Comparison of ENCODE assay signal across 1 cellular context in the genomic region with DNA sequence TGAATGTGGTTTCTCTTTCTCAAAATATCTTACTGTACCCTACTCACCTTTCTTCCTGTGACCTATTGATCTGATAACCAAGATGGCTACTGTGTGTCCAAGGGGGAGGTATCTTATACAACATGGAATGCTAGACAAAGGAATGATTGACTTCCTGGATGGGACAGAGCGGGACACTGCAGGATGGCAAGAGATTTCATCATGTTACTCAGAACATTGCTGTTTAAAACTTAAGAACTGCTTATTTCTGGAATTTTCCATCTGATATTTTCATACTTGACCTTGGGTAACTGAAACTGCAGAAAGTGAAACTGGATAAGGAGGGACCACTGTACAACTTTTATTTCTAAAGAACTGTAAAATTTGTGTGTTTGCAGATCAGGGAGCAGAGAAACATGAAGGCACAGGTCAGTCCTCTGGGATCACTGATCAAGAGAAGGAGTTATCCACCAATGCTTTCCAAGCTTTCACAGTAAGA.
TF ChIP-seq lines count a peak whose summit lies in the region.

No MANE protein-coding gene starts in this region.

TF ChIP-seq in GM23338, 12 proteins besides CTCF, POLR2A, EP300 and RAD21:
- TF ChIP-seq, protein P1, sequence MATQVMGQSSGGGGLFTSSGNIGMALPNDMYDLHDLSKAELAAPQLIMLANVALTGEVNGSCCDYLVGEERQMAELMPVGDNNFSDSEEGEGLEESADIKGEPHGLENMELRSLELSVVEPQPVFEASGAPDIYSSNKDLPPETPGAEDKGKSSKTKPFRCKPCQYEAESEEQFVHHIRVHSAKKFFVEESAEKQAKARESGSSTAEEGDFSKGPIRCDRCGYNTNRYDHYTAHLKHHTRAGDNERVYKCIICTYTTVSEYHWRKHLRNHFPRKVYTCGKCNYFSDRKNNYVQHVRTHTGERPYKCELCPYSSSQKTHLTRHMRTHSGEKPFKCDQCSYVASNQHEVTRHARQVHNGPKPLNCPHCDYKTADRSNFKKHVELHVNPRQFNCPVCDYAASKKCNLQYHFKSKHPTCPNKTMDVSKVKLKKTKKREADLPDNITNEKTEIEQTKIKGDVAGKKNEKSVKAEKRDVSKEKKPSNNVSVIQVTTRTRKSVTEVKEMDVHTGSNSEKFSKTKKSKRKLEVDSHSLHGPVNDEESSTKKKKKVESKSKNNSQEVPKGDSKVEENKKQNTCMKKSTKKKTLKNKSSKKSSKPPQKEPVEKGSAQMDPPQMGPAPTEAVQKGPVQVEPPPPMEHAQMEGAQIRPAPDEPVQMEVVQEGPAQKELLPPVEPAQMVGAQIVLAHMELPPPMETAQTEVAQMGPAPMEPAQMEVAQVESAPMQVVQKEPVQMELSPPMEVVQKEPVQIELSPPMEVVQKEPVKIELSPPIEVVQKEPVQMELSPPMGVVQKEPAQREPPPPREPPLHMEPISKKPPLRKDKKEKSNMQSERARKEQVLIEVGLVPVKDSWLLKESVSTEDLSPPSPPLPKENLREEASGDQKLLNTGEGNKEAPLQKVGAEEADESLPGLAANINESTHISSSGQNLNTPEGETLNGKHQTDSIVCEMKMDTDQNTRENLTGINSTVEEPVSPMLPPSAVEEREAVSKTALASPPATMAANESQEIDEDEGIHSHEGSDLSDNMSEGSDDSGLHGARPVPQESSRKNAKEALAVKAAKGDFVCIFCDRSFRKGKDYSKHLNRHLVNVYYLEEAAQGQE (IDR thresholded peaks at IDR 0.05; ENCODE audit: unreplicated experiment), result no peak
- TF ChIP-seq STAT1 (IDR thresholded peaks at IDR 0.05; ENCODE audit: unreplicated experiment) (no peak), CREB1 (CRISPR knock-in tag; IDR thresholded peaks at IDR 0.05; ENCODE audit: low read depth) (no peak), ZNF114 (CRISPR knock-in tag; IDR thresholded peaks at IDR 0.05) (no peak), JUNB (IDR thresholded peaks at IDR 0.05; ENCODE audit: unreplicated experiment) (no peak), ZNF331 (CRISPR knock-in tag; IDR thresholded peaks at IDR 0.05; ENCODE audit: low read depth) (no peak)
- TF ChIP-seq, protein P2, sequence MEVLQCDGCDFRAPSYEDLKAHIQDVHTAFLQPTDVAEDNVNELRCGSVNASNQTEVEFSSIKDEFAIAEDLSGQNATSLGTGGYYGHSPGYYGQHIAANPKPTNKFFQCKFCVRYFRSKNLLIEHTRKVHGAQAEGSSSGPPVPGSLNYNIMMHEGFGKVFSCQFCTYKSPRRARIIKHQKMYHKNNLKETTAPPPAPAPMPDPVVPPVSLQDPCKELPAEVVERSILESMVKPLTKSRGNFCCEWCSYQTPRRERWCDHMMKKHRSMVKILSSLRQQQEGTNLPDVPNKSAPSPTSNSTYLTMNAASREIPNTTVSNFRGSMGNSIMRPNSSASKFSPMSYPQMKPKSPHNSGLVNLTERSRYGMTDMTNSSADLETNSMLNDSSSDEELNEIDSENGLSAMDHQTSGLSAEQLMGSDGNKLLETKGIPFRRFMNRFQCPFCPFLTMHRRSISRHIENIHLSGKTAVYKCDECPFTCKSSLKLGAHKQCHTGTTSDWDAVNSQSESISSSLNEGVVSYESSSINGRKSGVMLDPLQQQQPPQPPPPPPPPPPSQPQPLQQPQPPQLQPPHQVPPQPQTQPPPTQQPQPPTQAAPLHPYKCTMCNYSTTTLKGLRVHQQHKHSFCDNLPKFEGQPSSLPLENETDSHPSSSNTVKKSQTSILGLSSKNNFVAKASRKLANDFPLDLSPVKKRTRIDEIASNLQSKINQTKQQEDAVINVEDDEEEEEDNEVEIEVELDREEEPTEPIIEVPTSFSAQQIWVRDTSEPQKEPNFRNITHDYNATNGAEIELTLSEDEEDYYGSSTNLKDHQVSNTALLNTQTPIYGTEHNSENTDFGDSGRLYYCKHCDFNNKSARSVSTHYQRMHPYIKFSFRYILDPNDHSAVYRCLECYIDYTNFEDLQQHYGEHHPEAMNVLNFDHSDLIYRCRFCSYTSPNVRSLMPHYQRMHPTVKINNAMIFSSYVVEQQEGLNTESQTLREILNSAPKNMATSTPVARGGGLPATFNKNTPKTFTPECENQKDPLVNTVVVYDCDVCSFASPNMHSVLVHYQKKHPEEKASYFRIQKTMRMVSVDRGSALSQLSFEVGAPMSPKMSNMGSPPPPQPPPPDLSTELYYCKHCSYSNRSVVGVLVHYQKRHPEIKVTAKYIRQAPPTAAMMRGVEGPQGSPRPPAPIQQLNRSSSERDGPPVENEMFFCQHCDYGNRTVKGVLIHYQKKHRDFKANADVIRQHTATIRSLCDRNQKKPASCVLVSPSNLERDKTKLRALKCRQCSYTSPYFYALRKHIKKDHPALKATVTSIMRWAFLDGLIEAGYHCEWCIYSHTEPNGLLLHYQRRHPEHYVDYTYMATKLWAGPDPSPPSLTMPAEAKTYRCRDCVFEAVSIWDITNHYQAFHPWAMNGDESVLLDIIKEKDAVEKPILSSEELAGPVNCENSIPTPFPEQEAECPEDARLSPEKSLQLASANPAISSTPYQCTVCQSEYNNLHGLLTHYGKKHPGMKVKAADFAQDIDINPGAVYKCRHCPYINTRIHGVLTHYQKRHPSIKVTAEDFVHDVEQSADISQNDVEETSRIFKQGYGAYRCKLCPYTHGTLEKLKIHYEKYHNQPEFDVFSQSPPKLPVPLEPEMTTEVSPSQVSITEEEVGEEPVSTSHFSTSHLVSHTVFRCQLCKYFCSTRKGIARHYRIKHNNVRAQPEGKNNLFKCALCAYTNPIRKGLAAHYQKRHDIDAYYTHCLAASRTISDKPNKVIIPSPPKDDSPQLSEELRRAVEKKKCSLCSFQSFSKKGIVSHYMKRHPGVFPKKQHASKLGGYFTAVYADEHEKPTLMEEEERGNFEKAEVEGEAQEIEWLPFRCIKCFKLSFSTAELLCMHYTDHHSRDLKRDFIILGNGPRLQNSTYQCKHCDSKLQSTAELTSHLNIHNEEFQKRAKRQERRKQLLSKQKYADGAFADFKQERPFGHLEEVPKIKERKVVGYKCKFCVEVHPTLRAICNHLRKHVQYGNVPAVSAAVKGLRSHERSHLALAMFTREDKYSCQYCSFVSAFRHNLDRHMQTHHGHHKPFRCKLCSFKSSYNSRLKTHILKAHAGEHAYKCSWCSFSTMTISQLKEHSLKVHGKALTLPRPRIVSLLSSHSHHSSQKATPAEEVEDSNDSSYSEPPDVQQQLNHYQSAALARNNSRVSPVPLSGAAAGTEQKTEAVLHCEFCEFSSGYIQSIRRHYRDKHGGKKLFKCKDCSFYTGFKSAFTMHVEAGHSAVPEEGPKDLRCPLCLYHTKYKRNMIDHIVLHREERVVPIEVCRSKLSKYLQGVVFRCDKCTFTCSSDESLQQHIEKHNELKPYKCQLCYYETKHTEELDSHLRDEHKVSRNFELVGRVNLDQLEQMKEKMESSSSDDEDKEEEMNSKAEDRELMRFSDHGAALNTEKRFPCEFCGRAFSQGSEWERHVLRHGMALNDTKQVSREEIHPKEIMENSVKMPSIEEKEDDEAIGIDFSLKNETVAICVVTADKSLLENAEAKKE (CRISPR knock-in tag; IDR thresholded peaks at IDR 0.05), result no peak
